8 cellular contexts compared by ENCODE assay signal in genomic region chr20:3407426-3408250, GRCh38. TPM values are rescaled to one million over a fixed set of nuclear protein-coding genes. Genes with fewer than 3 reads are reported as not detected.
A peak's percentile ranks its signal among the peaks of the same experiment; 100 is the strongest.
DNase-seq lines count a peak whose midpoint lies in the region; ATAC-seq and TF ChIP-seq lines count a peak whose summit lies in the region.

Gene DNAAF9 (minus strand): TSS chr20:3407669. CDS start chr20:3407557, 112 bp downstream.

- no peaks in the 10 kb centered on the region for H3K36me3 ChIP-seq in GM06990 (ENCODE audit: control insufficient read depth, insufficient read depth, low read length)
- H3K36me3 ChIP-seq in duodenal mucosa (ENCODE audit: control insufficient read depth in 1 of 2, insufficient read depth in 2 of 2, low read length in 2 of 2): no peaks in the 10 kb centered on the region

- no peak for TF ChIP-seq CTCF in GM06990 (IDR thresholded peaks at IDR 0.05; ENCODE audit: insufficient read depth, low read length, poor library complexity, severe bottlenecking)
- no peak for TF ChIP-seq CTCF in lower leg skin (IDR thresholded peaks at IDR 0.05)

- no peaks in the 10 kb centered on the region; the same call in 1 of the 2 replicates for H3K27me3 ChIP-seq in GM06990 (replicated peaks; ENCODE audit: control insufficient read depth, insufficient read depth, low read length)
- H3K27me3 ChIP-seq in duodenal mucosa (ENCODE audit: control insufficient read depth in 1 of 2, insufficient read depth in 2 of 2, low read length in 2 of 2): no peaks in the 10 kb centered on the region

- peaks cover 4 to 19% of the 10 kb centered on the region in 2 donors for H3K4me1 ChIP-seq in duodenal mucosa (ENCODE audit: control insufficient read depth in 1 of 2, insufficient read depth in 2 of 2, low read length in 2 of 2)

- H3K27me3 Mint-ChIP-seq in activated CD4-positive, alpha-beta memory T cell treated with anti-CD3 and anti-CD28 coated beads for 36 hours: no peaks in the 10 kb centered on the region

- H3K9ac ChIP-seq in duodenal mucosa (ENCODE audit: low read depth in 1 of 2, low read length in 2 of 2): peak within 1 kb of the TSS; percentile 76 to 96

- CTCF ChIA-PET in activated CD4-positive, alpha-beta memory T cell treated with anti-CD3 and anti-CD28 coated beads for 36 hours (lab: Charles Lee): no interaction called here

- peak within 1 kb of the TSS; percentile 75 for H3K27ac Mint-ChIP-seq in activated CD4-positive, alpha-beta memory T cell treated with anti-CD3 and anti-CD28 coated beads for 36 hours

- TF ChIP-seq POLR2A in lower leg skin (IDR thresholded peaks at IDR 0.05): no peak

- no peaks in the 10 kb centered on the region for H3K9me3 Mint-ChIP-seq in activated CD4-positive, alpha-beta memory T cell treated with anti-CD3 and anti-CD28 coated beads for 36 hours

- H3K4me3 ChIP-seq in GM06990 (replicated peaks; ENCODE audit: low read depth, low read length): peak within 1 kb of the TSS; percentile 73
- H3K4me3 ChIP-seq in duodenal mucosa (ENCODE audit: low read depth in 1 of 2, low read length in 2 of 2): peak within 1 kb of the TSS; percentile 90 to 95
- H3K4me3 ChIP-seq in lower leg skin (ENCODE audit: low read depth, poor library complexity, severe bottlenecking): peak within 1 kb of the TSS; percentile 68

- POLR2A ChIA-PET in activated CD4-positive, alpha-beta memory T cell treated with anti-CD3 and anti-CD28 coated beads for 36 hours (lab: Charles Lee): interaction anchor here (1.4 to 1.5 kb wide), 2 partner anchors 13 to 24 kb away, joined by 5 read pairs; no protein-coding TSS in a partner anchor

- WGBS in lower leg skin, 2 donors: 1% methylated on average over 33 to 41 of the region's 103 CpGs

- H3K36me3 Mint-ChIP-seq in activated CD4-positive, alpha-beta memory T cell treated with anti-CD3 and anti-CD28 coated beads for 36 hours: no peaks in the 10 kb centered on the region

- ATAC-seq in HG02885 (IDR thresholded peaks at IDR 0.05; ENCODE audit: poor library complexity, unreplicated experiment) (peak; percentile 56), GM19324 (IDR thresholded peaks at IDR 0.05; ENCODE audit: low FRiP score, unreplicated experiment) (no peak)

- H3K9me3 ChIP-seq in duodenal mucosa (ENCODE audit: control insufficient read depth in 1 of 2, low read length in 2 of 2): no peaks in the 10 kb centered on the region

- H3K4me1 Mint-ChIP-seq in activated CD4-positive, alpha-beta memory T cell treated with anti-CD3 and anti-CD28 coated beads for 36 hours (ENCODE audit: low read depth): peaks cover 34% of the 10 kb centered on the region

- intact Hi-C loops in activated CD4-positive, alpha-beta memory T cell treated with anti-CD3 and anti-CD28 coated beads for 36 hours (cut with micrococcal nuclease): loop anchor here (1.0 to 5.0 kb wide), 3 partner anchors 13 to 65 kb away; partner anchors contain the start of gene ATRN
- intact Hi-C loops in lower leg skin (cut with DNase I; ENCODE audit: low total_unique reads): no loop called here

- peak within 1 kb of the TSS; percentile 58 for H3K27ac ChIP-seq in duodenal mucosa (ENCODE audit: low read depth, low read length)

- peak within 1 kb of the TSS; percentile 84 for H3K4me3 Mint-ChIP-seq in activated CD4-positive, alpha-beta memory T cell treated with anti-CD3 and anti-CD28 coated beads for 36 hours

- DNase-seq in GM06990 (ENCODE audit: extremely low read depth, insufficient read length) (peak; percentile 73), NCI-H446 (lab: John Stamatoyannopoulos, UW) (peak; percentile 73), lower leg skin (ENCODE audit: low spot score in 2 of 2) (peak; percentile 70 to 95)
- DNase-seq in activated CD4-positive, alpha-beta memory T cell treated with anti-CD3 and anti-CD28 coated beads for 36 hours: peak; percentile 74
- peak; percentile 63 for DNase-seq in stimulated activated CD4-positive, alpha-beta T cell treated with anti-CD3 and anti-CD28 coated beads, Interleukin-4, amount 100 ng/mL, for 24 hours

RNA-seq across cellular contexts. Expression of gene DNAAF9, which starts in this region (rescaled TPM):
- 1 to 10 TPM; 1.8 to 2.2 TPM for total RNA-seq in activated CD4-positive, alpha-beta memory T cell treated with anti-CD3 and anti-CD28 coated beads for 36 hours
- total RNA-seq in lower leg skin: 10 to 100 TPM in 1 of 4 donors, 1 to 10 TPM in 3; 7.1 to 11.5 (median 8.4) TPM
